11 cellular contexts compared by ENCODE assay signal in genomic region chr1:110488867-110489266, GRCh38. TPM values are rescaled to one million over a fixed set of nuclear protein-coding genes. Genes with fewer than 3 reads are reported as not detected.
"Had no signal": no experiment of that assay in that cellular context is flagged by ENCODE, and none has a peak within 500 bp of the region (broad histone marks: within the 10 kb centered on the region; RNA-seq: fewer than 3 reads in every experiment).

No MANE protein-coding gene starts in this region.

- H3K9ac ChIP-seq: GM23248 had no signal

- FAIRE-seq: H54 had no signal

- H2AFZ ChIP-seq: GM23248, GM23338 had no signal

- H3K4me3 ChIP-seq: GM23248, GM23338, HAP-1 had no signal

- ATAC-seq: GM23338, HCT116 had no signal

- H3K9me3 ChIP-seq: HAP-1 had no signal

- H3K27ac ChIP-seq: GM23248 had no signal

- DNase-seq: GM23248, GOT3, H7, H9, HCEC 1CT, HFFc6 had no signal

- H3K4me1 ChIP-seq: HAP-1 had no signal

- H3K36me3 ChIP-seq: HAP-1 had no signal

- H3K4me2 ChIP-seq: GM23338 had no signal

RNA-seq across cellular contexts. Expression of gene KCNA10, which starts 30.1 kb away (rescaled TPM):
- total RNA-seq: GM23248, GM23338, H4, H7, H9, HFFc6 had no signal
- polyA plus RNA-seq: GM23248, GM23338 had no signal

RNA-seq across cellular contexts. Expression of gene PROK1, which starts 37.9 kb away (rescaled TPM):
- total RNA-seq: GM23248, GM23338, H4, H7, H9, HFFc6 had no signal
- polyA plus RNA-seq: GM23248, GM23338 had no signal
